In the genomic region with DNA sequence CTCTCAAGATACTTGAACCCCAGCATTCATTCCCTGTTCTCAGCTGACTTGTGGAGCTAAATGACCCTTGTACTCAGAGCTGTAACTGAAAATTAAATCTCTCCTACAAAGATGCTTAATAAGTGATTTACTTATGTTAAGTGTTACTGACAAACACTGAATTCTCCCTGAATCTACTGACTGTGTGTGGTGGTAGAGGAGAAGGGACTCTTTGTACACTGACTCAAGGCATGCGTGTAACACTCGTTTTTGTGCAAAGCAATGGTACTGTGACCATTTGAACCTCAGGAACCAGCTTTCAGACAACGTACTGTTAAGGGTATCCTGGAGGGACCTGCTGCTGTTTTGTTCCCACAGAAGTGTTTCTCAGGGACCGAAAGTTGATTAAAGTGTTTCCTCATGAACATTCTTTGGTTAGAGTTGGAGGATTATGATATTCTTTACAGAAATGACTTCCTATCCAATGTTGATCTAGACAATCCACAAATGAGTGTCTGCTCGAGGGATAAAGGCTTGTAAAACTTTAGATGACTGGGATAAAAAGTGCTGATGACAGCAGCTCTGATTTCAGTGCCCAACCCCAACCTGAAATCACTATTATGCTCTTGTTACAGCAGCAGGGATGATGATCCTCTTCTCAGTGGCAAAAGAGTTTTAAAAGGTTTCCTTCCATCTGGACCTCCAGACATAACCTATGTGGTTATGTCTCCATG, we compare ENCODE assay signal across 18 cellular contexts. TPM values are rescaled to one million over a fixed set of nuclear protein-coding genes. Genes with fewer than 3 reads are reported as not detected.
DNase-seq lines count a peak whose midpoint lies in the region; TF ChIP-seq lines count a peak whose summit lies in the region.
"Had no signal": no experiment of that assay in that cellular context is flagged by ENCODE, and none has a peak within 500 bp of the region (broad histone marks: within the 10 kb centered on the region; RNA-seq: fewer than 3 reads in every experiment).

No MANE protein-coding gene starts in this region.

- H2AFZ ChIP-seq in PC-9: no peak overlapping the region

- intact Hi-C loops in PC-9 (cut with micrococcal nuclease; ENCODE audit: unreplicated experiment): no loop called here

- H3K4me2 ChIP-seq in PC-9: no peak overlapping the region

- H3K27me3 ChIP-seq in PC-9 (ENCODE audit: insufficient read depth, low read depth): no peaks in the 10 kb centered on the region
- H3K27me3 ChIP-seq: neutrophil had no signal

- H3K36me3 Mint-ChIP-seq in HFFc6 (ENCODE audit: low read depth): no peaks in the 10 kb centered on the region
- H3K36me3 Mint-ChIP-seq: CD14-positive monocyte had no signal

- no peaks in the 10 kb centered on the region for H4K20me1 ChIP-seq in PC-9 (ENCODE audit: insufficient read depth)

- H3K27ac ChIP-seq in caudate nucleus (ENCODE audit: low read depth, low read length) (peak overlapping the region; percentile 61), substantia nigra (ENCODE audit: low read depth, low read length, poor library complexity, severe bottlenecking) (peak overlapping the region; percentile 75), PC-9 (no peak overlapping the region)
- H3K27ac ChIP-seq: neutrophil had no signal

- H3K9me3 ChIP-seq in PC-9 (ENCODE audit: insufficient read depth, low read depth): no peaks in the 10 kb centered on the region
- H3K9me3 ChIP-seq: neutrophil had no signal

- CTCF ChIA-PET in PC-9 (lab: Charles Lee): no interaction called here

- peaks cover 67% of the 10 kb centered on the region for H3K4me1 Mint-ChIP-seq in HFFc6 (ENCODE audit: low read depth)

- H3K4me3 ChIP-seq in PC-9: no peak overlapping the region

- no peak overlapping the region; the same call in 1 of the 2 replicates for H3K4me3 Mint-ChIP-seq in HFFc6
- H3K4me3 Mint-ChIP-seq: activated CD8-positive, alpha-beta T cell treated with anti-CD3 and anti-CD28 coated beads, Interleukin-2, amount 10 ng/mL, durations not matched to agents 7 days and 5 days; H9 had no signal

- no peaks in the 10 kb centered on the region for H3K9me2 ChIP-seq in PC-9 (ENCODE audit: insufficient read depth)

- POLR2A ChIA-PET in PC-9 (lab: Charles Lee; ENCODE audit: unreplicated experiment): no interaction called here

- no peaks in the 10 kb centered on the region for H3F3A ChIP-seq in PC-9 (ENCODE audit: insufficient read depth, low read depth)

- no peaks in the 10 kb centered on the region for H3K79me2 ChIP-seq in PC-9 (ENCODE audit: low read depth)

- H3K27ac Mint-ChIP-seq in HFFc6: peak overlapping the region; percentile 27; the same call in 1 of the 2 replicates
- H3K27ac Mint-ChIP-seq: activated CD8-positive, alpha-beta T cell treated with anti-CD3 and anti-CD28 coated beads, Interleukin-2, amount 10 ng/mL, durations not matched to agents 7 days and 5 days; H9 had no signal

- peak; percentile 11 for DNase-seq in HFFc6
- no peak for DNase-seq in caudate nucleus (lab: John Stamatoyannopoulos, UW)
- peak; percentile 19 for DNase-seq in left kidney (ENCODE audit: low read depth, low spot score)
- peak in 2 of 49 donors; percentile 16 to 29 for DNase-seq in substantia nigra (lab: John Stamatoyannopoulos, UW)
- DNase-seq in NCI-H510A (lab: John Stamatoyannopoulos, UW): no peak
- no peak for DNase-seq in activated CD4-positive, alpha-beta T cell treated with anti-CD3 and anti-CD28 coated beads, Interleukin-2, amount 50 U/mL, for 1 hour
- no peak for DNase-seq in PC-9
- no peak for DNase-seq in NCI-H2196 treated with DMSO at 0.1 percent for 48 hours (lab: John Stamatoyannopoulos, UW; ENCODE audit: unreplicated experiment)
- DNase-seq: activated CD8-positive, alpha-beta T cell treated with anti-CD3 and anti-CD28 coated beads, Interleukin-2, amount 10 ng/mL, durations not matched to agents 7 days and 5 days; activated naive CD4-positive, alpha-beta T cell treated with Interleukin-2 at 50 U/mL for 16 hours; cerebellar nuclear complex; foreskin fibroblast; H9; NCI-H1048; NCI-H446; stimulated activated CD4-positive, alpha-beta T cell treated with anti-CD3 and anti-CD28 coated beads, Interleukin-2, amount 100 ng/mL, for 24 hours had no signal

- no peaks in the 10 kb centered on the region for H3K36me3 ChIP-seq in PC-9 (ENCODE audit: low read depth)
- H3K36me3 ChIP-seq: neutrophil had no signal

- no peaks in the 10 kb centered on the region for H3K27me3 Mint-ChIP-seq in HFFc6 (ENCODE audit: insufficient read depth)

- no peaks in the 10 kb centered on the region for H3K9me3 Mint-ChIP-seq in HFFc6
- H3K9me3 Mint-ChIP-seq: H9 had no signal

- BruUV-seq in PC-9 (replicated peaks; lab: Mats Ljungman, UMichigan): no TSS peak

- H3K4me1 ChIP-seq in PC-9 (replicated peaks; ENCODE audit: insufficient read depth): 0 out of 2 replicates have a peak, but pooled peaks cover 3% of the 10 kb centered on the region

- TF ChIP-seq CTCF in HFFc6 (IDR thresholded peaks at IDR 0.05) (no peak), PC-9 (conservative IDR thresholded peaks at IDR 0.05) (no peak)

RNA-seq across cellular contexts. Expression of a gene that starts 12.8 kb away (rescaled TPM):
- 10 to 100 TPM; 12.0 to 16.8 (median 14.7) TPM for total RNA-seq in HFFc6 (2021; fragmentation: NEBNext Ultra II Directional; extraction: Animal tissue kit (Norgen Biotek cat#: 25700))
- total RNA-seq in PC-9 (2021): 2.1 and 2.6 TPM in 2 replicates

Comparison
In these comparisons a context has a peak if more than half of its experiments do, and no peak if none do; other contexts are left out.
1. DNase-seq: peak in HFFc6 (single experiment) and left kidney (single experiment); none in caudate nucleus (0 of 61), NCI-H510A (single experiment), activated CD4-positive, alpha-beta T cell treated with anti-CD3 and anti-CD28 coated beads, Interleukin-2, amount 50 U/mL, for 1 hour (single experiment), PC-9 (0 of 2) and NCI-H2196 treated with DMSO at 0.1 percent for 48 hours (single experiment).